ENCODE assay signal across 1 cellular context in the genomic region with DNA sequence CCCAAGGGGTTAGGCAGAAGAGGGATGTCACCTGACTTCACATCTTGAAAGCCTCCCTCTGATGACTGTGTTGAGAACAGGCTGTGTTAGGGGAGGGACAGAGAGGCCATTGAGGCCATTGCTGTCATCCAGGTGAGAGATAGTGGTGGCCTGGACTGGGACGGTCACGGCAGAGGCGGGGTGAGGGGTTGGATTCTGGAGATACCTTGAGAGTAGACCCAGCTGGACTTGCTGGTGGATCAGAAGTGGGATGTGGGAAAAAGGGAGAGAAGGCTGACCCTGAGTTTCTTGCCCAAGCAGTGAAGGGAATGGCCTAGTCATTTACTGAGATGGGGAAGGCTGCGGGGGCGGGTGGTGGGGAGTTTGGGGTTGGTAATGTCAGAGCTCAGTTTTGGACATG.
TF ChIP-seq lines count a peak whose summit lies in the region.

No MANE protein-coding gene starts in this region.

TF ChIP-seq in K562, 482 proteins besides CTCF, POLR2A, EP300 and RAD21:
- TF ChIP-seq FOSL1 (tag; conservative IDR thresholded peaks at IDR 0.05) (no peak), EGR1 (conservative IDR thresholded peaks at IDR 0.05) (peak; percentile 77)
